Comparison of ENCODE assay signal across 37 cellular contexts in the genomic region with DNA sequence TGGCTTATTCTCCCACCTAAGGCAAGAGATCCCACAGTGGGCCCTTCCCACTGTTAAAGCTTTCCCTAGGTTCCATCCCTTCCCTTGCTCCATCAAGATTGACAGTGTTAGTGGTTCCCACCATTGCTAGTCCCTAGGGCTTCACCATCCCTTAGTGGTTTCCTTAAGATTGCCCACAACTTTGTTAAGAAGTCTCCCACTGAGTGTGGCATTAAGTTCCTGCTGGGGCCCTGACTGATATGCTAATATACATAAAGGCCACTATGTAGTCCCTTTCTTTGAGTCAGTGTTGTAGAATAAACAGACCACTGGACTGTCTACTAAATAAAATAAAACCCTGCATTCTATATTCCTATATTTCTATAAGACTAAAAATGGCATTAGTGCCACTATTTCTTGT.
"Had no signal": no experiment of that assay in that cellular context is flagged by ENCODE, and none has a peak within 500 bp of the region (broad histone marks: within the 10 kb centered on the region; RNA-seq: fewer than 3 reads in every experiment).

No MANE protein-coding gene starts in this region.

- H3K9me3 ChIP-seq: ascending aorta had no signal

- ATAC-seq: activated CD4-positive, alpha-beta T cell treated with anti-CD3 and anti-CD28 coated beads for 36 hours; activated CD4-positive, CD25-positive, alpha-beta regulatory T cell treated with anti-CD3 and anti-CD28 coated beads, Interleukin-2, amount 50 U/mL, for 24 hours; activated CD8-positive, alpha-beta memory T cell treated with anti-CD3 and anti-CD28 coated beads, Interleukin-2, amount 10 ng/mL, durations not matched to agents 7 days and 5 days; activated CD8-positive, alpha-beta T cell treated with anti-CD3 and anti-CD28 coated beads, Interleukin-2, amount 10 ng/mL, durations not matched to agents 7 days and 5 days; activated naive CD8-positive, alpha-beta T cell treated with anti-CD3 and anti-CD28 coated beads, Interleukin-2, amount 50 U/mL, for 24 hours; activated T-helper 17 cell treated with anti-CD3 and anti-CD28 coated beads, Interleukin-2, amount 50 U/mL, for 72 hours had no signal

- H3K4me3 Mint-ChIP-seq: activated CD4-positive, alpha-beta memory T cell treated with anti-CD3 and anti-CD28 coated beads, Interleukin-2, amount 10 ng/mL, durations not matched to agents 7 days and 5 days; activated CD4-positive, alpha-beta T cell treated with anti-CD3 and anti-CD28 coated beads for 36 hours; activated CD4-positive, alpha-beta T cell treated with anti-CD3 and anti-CD28 coated beads, Interleukin-2, amount 10 ng/mL, durations not matched to agents 7 days and 5 days; activated CD8-positive, alpha-beta memory T cell treated with anti-CD3 and anti-CD28 coated beads, Interleukin-2, amount 10 ng/mL, durations not matched to agents 7 days and 5 days; activated CD8-positive, alpha-beta T cell treated with anti-CD3 and anti-CD28 coated beads, Interleukin-2, amount 10 ng/mL, durations not matched to agents 7 days and 5 days; activated naive CD4-positive, alpha-beta T cell treated with anti-CD3 and anti-CD28 coated beads, Interleukin-2, amount 10 ng/mL, durations not matched to agents 7 days and 5 days; activated naive CD4-positive, alpha-beta T cell treated with anti-CD3 and anti-CD28 coated beads, Interleukin-2, amount 50 U/mL, for 24 hours; activated naive CD8-positive, alpha-beta T cell; activated naive CD8-positive, alpha-beta T cell treated with anti-CD3 and anti-CD28 coated beads, Interleukin-2, amount 10 ng/mL, durations not matched to agents 7 days and 5 days; activated naive CD8-positive, alpha-beta T cell treated with anti-CD3 and anti-CD28 coated beads, Interleukin-2, amount 50 U/mL, for 24 hours; activated T-cell treated with anti-CD3 and anti-CD28 coated beads, Interleukin-2, amount 50 U/mL, for 24 hours; activated T-helper 17 cell treated with anti-CD3 and anti-CD28 coated beads, Interleukin-2, amount 50 U/mL, for 72 hours; brain; central memory CD8-positive, alpha-beta T cell; T-helper 1 cell treated with Interleukin-12 subunit alpha and Interleukin-12 subunit beta and Interleukin-4 antibody, amounts not matched to agents 30 μg/mL and 1 μg/mL, for 36 hours; T-helper 2 cell treated with Interferon-gamma antibody and Interleukin-4, amounts not matched to agents 5 μg/mL and 100 μg/mL, for 36 hours had no signal

- H3K4me1 Mint-ChIP-seq: activated CD4-positive, alpha-beta memory T cell treated with anti-CD3 and anti-CD28 coated beads, Interleukin-2, amount 10 ng/mL, durations not matched to agents 7 days and 5 days; activated CD4-positive, alpha-beta T cell treated with anti-CD3 and anti-CD28 coated beads for 36 hours; activated CD4-positive, alpha-beta T cell treated with anti-CD3 and anti-CD28 coated beads, Interleukin-2, amount 10 ng/mL, durations not matched to agents 7 days and 5 days; activated CD8-positive, alpha-beta memory T cell treated with anti-CD3 and anti-CD28 coated beads, Interleukin-2, amount 10 ng/mL, durations not matched to agents 7 days and 5 days; activated naive CD4-positive, alpha-beta T cell treated with anti-CD3 and anti-CD28 coated beads, Interleukin-2, amount 10 ng/mL, durations not matched to agents 7 days and 5 days; activated naive CD4-positive, alpha-beta T cell treated with anti-CD3 and anti-CD28 coated beads, Interleukin-2, amount 50 U/mL, for 24 hours; activated naive CD8-positive, alpha-beta T cell treated with anti-CD3 and anti-CD28 coated beads, Interleukin-2, amount 10 ng/mL, durations not matched to agents 7 days and 5 days; activated naive CD8-positive, alpha-beta T cell treated with anti-CD3 and anti-CD28 coated beads, Interleukin-2, amount 50 U/mL, for 24 hours; activated T-helper 17 cell treated with anti-CD3 and anti-CD28 coated beads, Interleukin-2, amount 50 U/mL, for 72 hours; brain; central memory CD8-positive, alpha-beta T cell had no signal

- H3K4me1 ChIP-seq: ascending aorta had no signal

- H3K27me3 ChIP-seq: ascending aorta, cardiac muscle cell had no signal

- DNase-seq: activated CD4-positive, alpha-beta memory T cell treated with anti-CD3 and anti-CD28 coated beads, Interleukin-2, amount 10 ng/mL, durations not matched to agents 7 days and 5 days; activated CD4-positive, alpha-beta T cell treated with anti-CD3 and anti-CD28 coated beads for 1 hour; activated CD4-positive, alpha-beta T cell treated with anti-CD3 and anti-CD28 coated beads for 36 hours; activated CD4-positive, alpha-beta T cell treated with anti-CD3 and anti-CD28 coated beads for 48 hours; activated CD4-positive, alpha-beta T cell treated with anti-CD3 and anti-CD28 coated beads, Interleukin-2, amount 10 ng/mL, durations not matched to agents 7 days and 5 days; activated CD4-positive, alpha-beta T cell treated with anti-CD3 and anti-CD28 coated beads, Interleukin-2, amount 50 U/mL, for 48 hours; activated CD4-positive, CD25-positive, alpha-beta regulatory T cell; activated CD8-positive, alpha-beta memory T cell treated with anti-CD3 and anti-CD28 coated beads for 24 hours; activated CD8-positive, alpha-beta memory T cell treated with anti-CD3 and anti-CD28 coated beads, Interleukin-2, amount 10 ng/mL, durations not matched to agents 7 days and 5 days; activated CD8-positive, alpha-beta memory T cell treated with anti-CD3 and anti-CD28 coated beads, Interleukin-2, amount 50 U/mL, for 48 hours; activated CD8-positive, alpha-beta T cell treated with anti-CD3 and anti-CD28 coated beads, Interleukin-2, amount 10 ng/mL, durations not matched to agents 7 days and 5 days; activated effector memory CD4-positive, alpha-beta T cell treated with Interleukin-2 at 50 U/mL for 16 hours; activated gamma-delta T cell; activated naive CD4-positive, alpha-beta T cell treated with anti-CD3 and anti-CD28 coated beads, Interleukin-2, amount 10 ng/mL, durations not matched to agents 7 days and 5 days; activated naive CD4-positive, alpha-beta T cell treated with Interleukin-2 at 50 U/mL for 16 hours; activated naive CD8-positive, alpha-beta T cell treated with anti-CD3 and anti-CD28 coated beads, Interleukin-2, amount 10 ng/mL, durations not matched to agents 7 days and 5 days; activated naive CD8-positive, alpha-beta T cell treated with anti-CD3 and anti-CD28 coated beads, Interleukin-2, amount 50 U/mL, for 24 hours; activated T-cell treated with anti-CD3 and anti-CD28 coated beads, Interleukin-2, amount 50 U/mL, for 24 hours; activated T-cell treated with anti-CD3 and anti-CD28 coated beads, Interleukin-2, amount 50 U/mL, for 48 hours; amygdala; anterior cingulate cortex; caudate nucleus; cerebellar nuclear complex; T-helper 1 cell; T-helper 2 cell; T-helper 9 cell had no signal

- H3K36me3 Mint-ChIP-seq: activated CD8-positive, alpha-beta memory T cell treated with anti-CD3 and anti-CD28 coated beads, Interleukin-2, amount 10 ng/mL, durations not matched to agents 7 days and 5 days; activated naive CD4-positive, alpha-beta T cell treated with anti-CD3 and anti-CD28 coated beads, Interleukin-2, amount 10 ng/mL, durations not matched to agents 7 days and 5 days; activated naive CD4-positive, alpha-beta T cell treated with anti-CD3 and anti-CD28 coated beads, Interleukin-2, amount 50 U/mL, for 24 hours; activated naive CD8-positive, alpha-beta T cell; activated naive CD8-positive, alpha-beta T cell treated with anti-CD3 and anti-CD28 coated beads, Interleukin-2, amount 10 ng/mL, durations not matched to agents 7 days and 5 days; brain had no signal

- H3K27ac ChIP-seq: ascending aorta, cardiac muscle cell, VCaP had no signal

- H3K4me3 ChIP-seq: ascending aorta, cardiac muscle cell had no signal

- H3K36me3 ChIP-seq: ascending aorta, cardiac muscle cell had no signal

- H3K27ac Mint-ChIP-seq: activated CD4-positive, alpha-beta memory T cell treated with anti-CD3 and anti-CD28 coated beads, Interleukin-2, amount 10 ng/mL, durations not matched to agents 7 days and 5 days; activated CD4-positive, alpha-beta T cell treated with anti-CD3 and anti-CD28 coated beads for 36 hours; activated CD4-positive, alpha-beta T cell treated with anti-CD3 and anti-CD28 coated beads, Interleukin-2, amount 10 ng/mL, durations not matched to agents 7 days and 5 days; activated CD8-positive, alpha-beta memory T cell treated with anti-CD3 and anti-CD28 coated beads, Interleukin-2, amount 10 ng/mL, durations not matched to agents 7 days and 5 days; activated CD8-positive, alpha-beta T cell treated with anti-CD3 and anti-CD28 coated beads, Interleukin-2, amount 10 ng/mL, durations not matched to agents 7 days and 5 days; activated naive CD4-positive, alpha-beta T cell treated with anti-CD3 and anti-CD28 coated beads, Interleukin-2, amount 10 ng/mL, durations not matched to agents 7 days and 5 days; activated naive CD4-positive, alpha-beta T cell treated with anti-CD3 and anti-CD28 coated beads, Interleukin-2, amount 50 U/mL, for 24 hours; activated naive CD8-positive, alpha-beta T cell; activated naive CD8-positive, alpha-beta T cell treated with anti-CD3 and anti-CD28 coated beads, Interleukin-2, amount 10 ng/mL, durations not matched to agents 7 days and 5 days; activated naive CD8-positive, alpha-beta T cell treated with anti-CD3 and anti-CD28 coated beads, Interleukin-2, amount 50 U/mL, for 24 hours; activated T-cell treated with anti-CD3 and anti-CD28 coated beads, Interleukin-2, amount 50 U/mL, for 24 hours; activated T-helper 17 cell treated with anti-CD3 and anti-CD28 coated beads, Interleukin-2, amount 50 U/mL, for 72 hours; brain; T-helper 1 cell treated with Interleukin-12 subunit alpha and Interleukin-12 subunit beta and Interleukin-4 antibody, amounts not matched to agents 30 μg/mL and 1 μg/mL, for 36 hours; T-helper 2 cell treated with Interferon-gamma antibody and Interleukin-4, amounts not matched to agents 5 μg/mL and 100 μg/mL, for 36 hours had no signal

- H3K27me3 Mint-ChIP-seq: activated CD4-positive, alpha-beta memory T cell treated with anti-CD3 and anti-CD28 coated beads, Interleukin-2, amount 10 ng/mL, durations not matched to agents 7 days and 5 days; activated CD4-positive, alpha-beta T cell treated with anti-CD3 and anti-CD28 coated beads for 36 hours; activated CD4-positive, alpha-beta T cell treated with anti-CD3 and anti-CD28 coated beads, Interleukin-2, amount 10 ng/mL, durations not matched to agents 7 days and 5 days; activated CD8-positive, alpha-beta memory T cell treated with anti-CD3 and anti-CD28 coated beads, Interleukin-2, amount 10 ng/mL, durations not matched to agents 7 days and 5 days; activated naive CD4-positive, alpha-beta T cell treated with anti-CD3 and anti-CD28 coated beads, Interleukin-2, amount 10 ng/mL, durations not matched to agents 7 days and 5 days; activated naive CD4-positive, alpha-beta T cell treated with anti-CD3 and anti-CD28 coated beads, Interleukin-2, amount 50 U/mL, for 24 hours; activated naive CD8-positive, alpha-beta T cell; activated naive CD8-positive, alpha-beta T cell treated with anti-CD3 and anti-CD28 coated beads, Interleukin-2, amount 10 ng/mL, durations not matched to agents 7 days and 5 days; activated naive CD8-positive, alpha-beta T cell treated with anti-CD3 and anti-CD28 coated beads, Interleukin-2, amount 50 U/mL, for 24 hours; activated T-cell treated with anti-CD3 and anti-CD28 coated beads, Interleukin-2, amount 50 U/mL, for 24 hours; activated T-helper 17 cell treated with anti-CD3 and anti-CD28 coated beads, Interleukin-2, amount 50 U/mL, for 72 hours; brain; central memory CD8-positive, alpha-beta T cell had no signal
